In genomic region chr19:8337728-8338127, GRCh38 we compare ENCODE assay signal across 26 cellular contexts. TPM values are rescaled to one million over a fixed set of nuclear protein-coding genes. Genes with fewer than 3 reads are reported as not detected.
DNase-seq lines count a peak whose midpoint lies in the region; ATAC-seq and TF ChIP-seq lines count a peak whose summit lies in the region.
"Had no signal": no experiment of that assay in that cellular context is flagged by ENCODE, and none has a peak within 500 bp of the region (broad histone marks: within the 10 kb centered on the region; RNA-seq: fewer than 3 reads in every experiment).

No MANE protein-coding gene starts in this region.

- H4K20me1 ChIP-seq in BLaER1: peaks cover 16% of the 10 kb centered on the region; the same call in 1 of the 2 replicates
- H4K20me1 ChIP-seq in HCT116 (ENCODE audit: insufficient read depth): no peaks in the 10 kb centered on the region

- no peaks in the 10 kb centered on the region for H3K36me3 Mint-ChIP-seq in natural killer cell treated with Interleukin-12 subunit alpha and Interleukin-12 subunit beta and Interleukin-15 and Interleukin-18, amount 100 ng/mL, for 72 hours
- H3K36me3 Mint-ChIP-seq: CD8-positive, alpha-beta T cell had no signal

- intact Hi-C loops in HCT116 (cut with micrococcal nuclease) (loop anchor here (10.0 kb wide), 1 partner anchor 183 kb away; no protein-coding TSS in a partner anchor), left colon (cut with DNase I, micrococcal nuclease) (no loop called here), spleen (cut with DNase I; ENCODE audit: low total_unique reads) (no loop called here)

- no peak overlapping the region for H3K4me3 Mint-ChIP-seq in natural killer cell treated with Interleukin-12 subunit alpha and Interleukin-12 subunit beta and Interleukin-15 and Interleukin-18, amount 100 ng/mL, for 72 hours
- H3K4me3 Mint-ChIP-seq: CD8-positive, alpha-beta T cell had no signal

- no TSS peak for BruUV-seq in HCT116 (replicated peaks; lab: Mats Ljungman, UMichigan)

- POLR2A ChIA-PET in HCT116 (lab: Charles Lee): interaction anchor here (0.6 kb wide), 2 partner anchors 12 to 15 kb away, joined by 3 to 4 read pairs; no protein-coding TSS in a partner anchor

- H3K4me1 ChIP-seq in BLaER1: peaks cover 68% of the 10 kb centered on the region
- peaks cover 18 to 33% of the 10 kb centered on the region in 2 experiments for H3K4me1 ChIP-seq in HCT116 (ENCODE audit: control insufficient read depth in 1 of 2, insufficient read depth in 2 of 2, low read length in 2 of 2)
- H3K4me1 ChIP-seq in spleen: peaks cover 4 to 96% (median 57%) of the 10 kb centered on the region in 6 donors

- H3K27me3 ChIP-seq in BLaER1 (peaks cover 40% of the 10 kb centered on the region), HCT116 (ENCODE audit: insufficient read depth, low read length) (no peaks in the 10 kb centered on the region), spleen (replicated peaks in 1 of 7) (peaks cover 5 to 82% (median 43%) of the 10 kb centered on the region in 7 donors)
- H3K27me3 ChIP-seq: SJCRH30 had no signal

- H3K36me3 ChIP-seq in BLaER1 (no peaks in the 10 kb centered on the region), HCT116 (ENCODE audit: control insufficient read depth in 1 of 2, insufficient read depth in 2 of 2, low read length in 2 of 2) (no peaks in the 10 kb centered on the region), spleen (peaks cover 0 to 21% (median 4%) of the 10 kb centered on the region in 6 donors)
- H3K36me3 ChIP-seq: SJCRH30 had no signal

- no peak for TF ChIP-seq RAD21 in HCT116 (IDR thresholded peaks at IDR 0.05; ENCODE audit: low read depth)

- H3K79me2 ChIP-seq in HCT116 (ENCODE audit: insufficient read depth, low read length): peaks cover 15% of the 10 kb centered on the region

- H3K4me1 Mint-ChIP-seq in natural killer cell treated with Interleukin-12 subunit alpha and Interleukin-12 subunit beta and Interleukin-15 and Interleukin-18, amount 100 ng/mL, for 72 hours (ENCODE audit: low read depth in 2 of 2): peaks cover 0 to 9% of the 10 kb centered on the region in 2 donors

- H3K27ac Mint-ChIP-seq in natural killer cell treated with Interleukin-12 subunit alpha and Interleukin-12 subunit beta and Interleukin-15 and Interleukin-18, amount 100 ng/mL, for 72 hours: no peak overlapping the region
- H3K27ac Mint-ChIP-seq: CD8-positive, alpha-beta T cell had no signal

- WGBS in spleen, 5 donors: 60 to 83% (median 76%) methylated on average over 6 to 7 of the region's 7 CpGs

- H3K4me2 ChIP-seq in BLaER1: peak overlapping the region; percentile 95; the same call in 1 of the 2 replicates
- H3K4me2 ChIP-seq in HCT116 (ENCODE audit: low read length): peak overlapping the region; percentile 32
- H3K4me2 ChIP-seq: A549 had no signal

- no peaks in the 10 kb centered on the region for H3K9me2 ChIP-seq in HCT116 (ENCODE audit: insufficient read depth)

- ATAC-seq in HCT116: no peak
- peak; percentile 30 for ATAC-seq in left colon
- ATAC-seq in natural killer cell treated with Interleukin-12 subunit alpha and Interleukin-12 subunit beta and Interleukin-15 and Interleukin-18, amount 100 ng/mL, for 72 hours: no peak
- no peak for ATAC-seq in HG03175 (IDR thresholded peaks at IDR 0.05; ENCODE audit: unreplicated experiment)
- ATAC-seq: A549; CD8-positive, alpha-beta T cell; K562; PC-3; SK-N-SH treated with all-trans-retinoic acid at 6 μM for 48 hours had no signal

- no peak overlapping the region for H3K9ac ChIP-seq in BLaER1
- H3K9ac ChIP-seq in HCT116 (ENCODE audit: low read length): no peak overlapping the region

- TF ChIP-seq POLR2A in HCT116 (IDR thresholded peaks at IDR 0.05; ENCODE audit: borderline replicate concordance, extremely low read depth, insufficient read depth, insufficient read length): no peak
- no peak for TF ChIP-seq POLR2A in spleen (IDR thresholded peaks at IDR 0.05)

- CTCF ChIA-PET in HCT116 (lab: Charles Lee): interaction anchor here (1.6 kb wide), 1 partner anchor 16 kb away, joined by 3 read pairs; no protein-coding TSS in a partner anchor

- H3K27me3 Mint-ChIP-seq in natural killer cell treated with Interleukin-12 subunit alpha and Interleukin-12 subunit beta and Interleukin-15 and Interleukin-18, amount 100 ng/mL, for 72 hours: no peaks in the 10 kb centered on the region

- no peaks in the 10 kb centered on the region for H3K9me3 ChIP-seq in BLaER1
- no peaks in the 10 kb centered on the region for H3K9me3 ChIP-seq in HCT116 (ENCODE audit: control insufficient read depth in 1 of 2, insufficient read depth in 1 of 2, low read depth in 1 of 2, low read length in 2 of 2)
- H3K9me3 ChIP-seq in spleen: no peaks in the 10 kb centered on the region
- H3K9me3 ChIP-seq: A549, Caco-2, SJCRH30 had no signal

- RAD21 ChIA-PET in HCT116 (lab: Charles Lee; ENCODE audit: low non-redundant PET in 1 of 2, low total read pairs in 2 of 2, uncharacterized antibody in 2 of 2, unreplicated experiment in 2 of 2): no interaction called here

- H3K9me3 Mint-ChIP-seq in natural killer cell treated with Interleukin-12 subunit alpha and Interleukin-12 subunit beta and Interleukin-15 and Interleukin-18, amount 100 ng/mL, for 72 hours: no peaks in the 10 kb centered on the region
- H3K9me3 Mint-ChIP-seq: CD8-positive, alpha-beta T cell had no signal

- no peak for TF ChIP-seq CTCF in HCT116 (IDR thresholded peaks at IDR 0.05 in 2 of 3, conservative IDR thresholded peaks at IDR 0.05 in 1 of 3; ENCODE audit: borderline replicate concordance in 1 of 3, insufficient read depth in 1 of 3, low read depth in 2 of 3, low read length in 2 of 3)
- TF ChIP-seq CTCF in spleen (IDR thresholded peaks at IDR 0.05 in 8 of 11, conservative IDR thresholded peaks at IDR 0.05 in 3 of 11): no peak

- no peak for DNase-seq in HCT116 (ENCODE audit: low read depth, low spot score)
- peak in 1 of 2 donors; percentile 20 for DNase-seq in left colon
- no peak for DNase-seq in spleen
- DNase-seq in natural killer cell treated with Interleukin-12 subunit alpha and Interleukin-12 subunit beta and Interleukin-15 and Interleukin-18, amount 100 ng/mL, for 72 hours (ENCODE audit: low spot score): no peak
- no peak for DNase-seq in NAMALWA (ENCODE audit: low spot score)
- DNase-seq: AML-193; Caco-2; CD8-positive, alpha-beta T cell; DMS79 treated with DMSO at 0.1 percent for 48 hours; GF-D8; Kasumi-1; NCI-H1105; NCI-H1436 treated with DMSO at 0.1 percent for 48 hours; NCI-H187 treated with DMSO at 0.1 percent for 48 hours; NCI-H2171 treated with DMSO at 0.1 percent for 48 hours; NCI-H524 treated with DMSO at 0.1 percent for 48 hours; NCI-H774; PC-3; SJCRH30 had no signal

- no peak overlapping the region for H3K27ac ChIP-seq in BLaER1
- H3K27ac ChIP-seq in HCT116 (ENCODE audit: low read depth, low read length): no peak overlapping the region
- peak overlapping the region in 5 of 8 donors; percentile 23 to 59 (median 37) for H3K27ac ChIP-seq in spleen
- H3K27ac ChIP-seq: A549, C4-2B, SJCRH30 had no signal

- H2AFZ ChIP-seq in HCT116 (ENCODE audit: low read depth, low read length, poor library complexity, severe bottlenecking): no peak overlapping the region

- no peak overlapping the region for H3K4me3 ChIP-seq in BLaER1
- no peak overlapping the region for H3K4me3 ChIP-seq in HCT116 (replicated peaks in 1 of 2; ENCODE audit: low read depth in 1 of 2, low read length in 2 of 2)
- peak overlapping the region in 2 of 8 donors; percentile 27 to 35 for H3K4me3 ChIP-seq in spleen
- H3K4me3 ChIP-seq: A549, K562, SJCRH30 had no signal

TF ChIP-seq in HCT116, 20 proteins besides CTCF, POLR2A, EP300 and RAD21 (continues in another document):
- TF ChIP-seq ZFX (IDR thresholded peaks at IDR 0.05) (no peak), SP1 (IDR thresholded peaks at IDR 0.05; ENCODE audit: low read depth) (no peak), ELF1 (IDR thresholded peaks at IDR 0.05; ENCODE audit: borderline replicate concordance, low read depth) (no peak)

RNA-seq across cellular contexts. Expression of gene KANK3, which starts 5.3 kb away (rescaled TPM):
- 21.7 TPM for total RNA-seq in HCT116 (2021; ENCODE audit: unreplicated experiment)
- polyA plus RNA-seq in HCT116 (2012): 13.1 and 14.4 TPM in 2 replicates
- 1 to 10 TPM; 2.4 to 2.6 TPM for total RNA-seq in left colon
- total RNA-seq in spleen: 10 to 100 TPM; 42.2 to 84.6 (median 54.6) TPM
- 10 to 100 TPM; 14.0 to 66.7 (median 50.3) TPM for polyA plus RNA-seq in spleen
- 1 to 10 TPM; 1.5 to 4.4 TPM for total RNA-seq in natural killer cell treated with Interleukin-12 subunit alpha and Interleukin-12 subunit beta and Interleukin-15 and Interleukin-18, amount 100 ng/mL, for 72 hours
- total RNA-seq: HT1080 had no signal

RNA-seq across cellular contexts. Expression of gene RPS28, which starts 16.4 kb away (rescaled TPM):
- total RNA-seq in HCT116 (2021; ENCODE audit: unreplicated experiment) (2,379 TPM), left colon (1,000 to 10,000 TPM; 1,489 to 1,517 TPM), spleen (1,000 to 10,000 TPM in 4 of 7 donors, 100 to 1,000 TPM in 3; 356 to 1,972 (median 1,411) TPM)
- polyA plus RNA-seq in HCT116 (2012): 2,859 and 3,193 TPM in 2 replicates
- polyA plus RNA-seq in spleen: 1,000 to 10,000 TPM; 1,207 to 2,442 (median 2,131) TPM
- total RNA-seq in natural killer cell treated with Interleukin-12 subunit alpha and Interleukin-12 subunit beta and Interleukin-15 and Interleukin-18, amount 100 ng/mL, for 72 hours: 1,000 to 10,000 TPM; 1,268 to 1,635 TPM

RNA-seq across cellular contexts. Expression of gene NDUFA7, which starts 16.6 kb away (rescaled TPM):
- 86.9 TPM for total RNA-seq in HCT116 (2021; ENCODE audit: unreplicated experiment)
- polyA plus RNA-seq in HCT116 (2012): 126 and 168 TPM in 2 replicates
- 10 to 100 TPM; 49.3 to 59.6 TPM for total RNA-seq in left colon
- 10 to 100 TPM; 14.6 to 43.2 (median 28.0) TPM for total RNA-seq in spleen
- polyA plus RNA-seq in spleen: 100 to 1,000 TPM in 1 of 3 donors, 10 to 100 TPM in 2; 95.1 to 131 (median 99.6) TPM
- total RNA-seq in natural killer cell treated with Interleukin-12 subunit alpha and Interleukin-12 subunit beta and Interleukin-15 and Interleukin-18, amount 100 ng/mL, for 72 hours: 10 to 100 TPM; 31.2 to 42.2 TPM

RNA-seq across cellular contexts. Expression of gene ANGPTL4, which starts 26.2 kb away (rescaled TPM):
- total RNA-seq in HCT116 (2021; ENCODE audit: unreplicated experiment): 54.8 TPM
- polyA plus RNA-seq in HCT116 (2012): 114 and 161 TPM in 2 replicates
- total RNA-seq in left colon: 1 to 10 TPM; 3.2 TPM
- total RNA-seq in spleen: 10 to 100 TPM in 4 of 7 donors, 1 to 10 TPM in 3; 1.8 to 28.3 (median 11.8) TPM
- polyA plus RNA-seq in spleen: 1 to 10 TPM; 7.4 to 8.5 (median 7.8) TPM
- 1 to 10 TPM in 1 of 2 donors, not detected in 1; 1.8 TPM for total RNA-seq in natural killer cell treated with Interleukin-12 subunit alpha and Interleukin-12 subunit beta and Interleukin-15 and Interleukin-18, amount 100 ng/mL, for 72 hours
- total RNA-seq: CD8-positive, alpha-beta T cell; HT1080 had no signal

RNA-seq across cellular contexts. Expression of gene CD320, which starts 29.6 kb away (rescaled TPM):
- total RNA-seq in HCT116 (2021; ENCODE audit: unreplicated experiment) (86.2 TPM), left colon (10 to 100 TPM; 46.0 to 46.2 TPM), spleen (100 to 1,000 TPM in 1 of 7 donors, 10 to 100 TPM in 6; 35.8 to 131 (median 73.3) TPM)
- 90.4 and 96.8 TPM in 2 replicates for polyA plus RNA-seq in HCT116 (2012)
- 10 to 100 TPM; 26.6 to 34.3 (median 28.1) TPM for polyA plus RNA-seq in spleen
- 100 to 1,000 TPM in 1 of 2 donors, 10 to 100 TPM in 1; 45.2 to 110 TPM for total RNA-seq in natural killer cell treated with Interleukin-12 subunit alpha and Interleukin-12 subunit beta and Interleukin-15 and Interleukin-18, amount 100 ng/mL, for 72 hours

Comparison
In these comparisons a context has a peak if more than half of its experiments do, and no peak if none do; other contexts are left out.
1. H3K27ac ChIP-seq: peak in spleen (5 of 8); none in BLaER1 (single experiment) and HCT116 (single experiment).